23 cellular contexts compared by ENCODE assay signal in genomic region chr2:7983912-7984311, GRCh38.
"Had no signal": no experiment of that assay in that cellular context is flagged by ENCODE, and none has a peak within 500 bp of the region (broad histone marks: within the 10 kb centered on the region; RNA-seq: fewer than 3 reads in every experiment).

No MANE protein-coding gene starts in this region.

- H3K4me3 Mint-ChIP-seq: mesothelial cell of epicardium had no signal

- ATAC-seq: foreskin keratinocyte, gastroesophageal sphincter, heart left ventricle, left cardiac atrium, left lung, left ventricle myocardium superior, lower lobe of right lung, mucosa of descending colon had no signal

- FAIRE-seq: colon, endothelial cell of umbilical vein, frontal cortex, islet of Langerhans, keratinocyte had no signal

- H3K27ac Mint-ChIP-seq: mesothelial cell of epicardium had no signal

- H3K4me2 ChIP-seq: hepatocyte had no signal

- DNase-seq: dermis blood vessel endothelial cell; dorsolateral prefrontal cortex; effector CD4-positive, alpha-beta T cell; effector memory CD4-positive, alpha-beta T cell; foreskin keratinocyte; heart left ventricle; hypothalamus; left cardiac atrium; left lung; left ventricle myocardium superior; lower lobe of right lung; mesenchymal stem cell; mucosa of descending colon had no signal

- H3K27me3 ChIP-seq: dorsolateral prefrontal cortex, esophagus muscularis mucosa, foreskin keratinocyte, gastroesophageal sphincter, heart left ventricle, hepatocyte, left lung had no signal

- H3K4me3 ChIP-seq: coronary artery, dorsolateral prefrontal cortex, esophagus muscularis mucosa, gastroesophageal sphincter, heart left ventricle, hepatocyte, left lung, lower lobe of right lung, mucosa of descending colon had no signal

- H3K4me1 Mint-ChIP-seq: mesothelial cell of epicardium had no signal

- H3K36me3 ChIP-seq: esophagus muscularis mucosa, gastroesophageal sphincter, heart left ventricle, left lung, lower lobe of right lung had no signal

- H3K4me1 ChIP-seq: foreskin keratinocyte, gastroesophageal sphincter, heart left ventricle, left lung, lower lobe of right lung had no signal

- H3K9me3 ChIP-seq: lower lobe of right lung had no signal

- H3K27ac ChIP-seq: coronary artery, dorsolateral prefrontal cortex, esophagus muscularis mucosa, foreskin keratinocyte, gastroesophageal sphincter, hepatocyte, left lung, lower lobe of right lung had no signal
